In genomic region chr3:114152519-114153151, GRCh38 we compare ENCODE assay signal across 8 cellular contexts. TPM values are rescaled to one million over a fixed set of nuclear protein-coding genes. Genes with fewer than 3 reads are reported as not detected.
DNase-seq lines count a peak whose midpoint lies in the region; ATAC-seq and TF ChIP-seq lines count a peak whose summit lies in the region.

No MANE protein-coding gene starts in this region.

- H3K9me3 ChIP-seq in right atrium auricular region (no peaks in the 10 kb centered on the region), uterus (no peaks in the 10 kb centered on the region)

- no peaks in the 10 kb centered on the region for H3K27me3 ChIP-seq in right atrium auricular region
- no peaks in the 10 kb centered on the region for H3K27me3 ChIP-seq in uterus

- ATAC-seq in HG02852 (IDR thresholded peaks at IDR 0.05; ENCODE audit: unreplicated experiment) (peak; percentile 89), T-cell (replicated peaks in 1 of 4) (peak; percentile 88 to 94 (median 92))

- peak overlapping the region; percentile 56 to 58 (median 57) for H3K4me3 Mint-ChIP-seq in T-cell

- H3K4me3 ChIP-seq in GM12875 (ENCODE audit: low read depth, low read length) (no peak overlapping the region), right atrium auricular region (peak overlapping the region; percentile 38 to 50), uterus (peak overlapping the region; percentile 39 to 42)

- no peak for TF ChIP-seq POLR2A in uterus (IDR thresholded peaks at IDR 0.05)

- peaks cover 5 to 13% (median 10%) of the 10 kb centered on the region in 3 donors for H3K4me1 Mint-ChIP-seq in T-cell

- intact Hi-C loops in uterus (cut with DNase I; ENCODE audit: low total_unique reads) = no loop called here

- H3K4me1 ChIP-seq in right atrium auricular region (peaks cover 0 to 8% of the 10 kb centered on the region in 2 donors), uterus (no peaks in the 10 kb centered on the region)

- POLR2A ChIA-PET in T-cell (lab: Charles Lee) = interaction anchor here in 1 of 2 donors (0.6 kb wide), 1 partner anchor 61 kb away, joined by 3 read pairs; no protein-coding TSS in a partner anchor

- peak overlapping the region; percentile 7 to 29 for H3K27ac Mint-ChIP-seq in T-cell

- H3K36me3 ChIP-seq in right atrium auricular region (no peaks in the 10 kb centered on the region), uterus (no peaks in the 10 kb centered on the region)

- DNase-seq in NCI-H1436 treated with DMSO at 0.1 percent for 48 hours (lab: John Stamatoyannopoulos, UW) (peak; percentile 41), T-cell (peak; percentile 64 to 87 (median 80)), amniotic epithelial cell (ENCODE audit: low read depth) (peak; percentile 55), right atrium auricular region (ENCODE audit: low spot score) (peak; percentile 74), putamen (ENCODE audit: low spot score) (peak; percentile 76), uterus (peak; percentile 69 to 77)

- no peaks in the 10 kb centered on the region for H3K27me3 Mint-ChIP-seq in T-cell

- H3K27ac ChIP-seq in right atrium auricular region = peak overlapping the region in 1 of 2 donors; percentile 2
- H3K27ac ChIP-seq in uterus = peak overlapping the region; percentile 38 to 66

- CTCF ChIA-PET in T-cell (lab: Charles Lee) = interaction anchor here (0.5 to 3.5 kb wide), 15 partner anchors 9 to 268 kb away, joined by 3 to 20 read pairs (median 3); partner anchors contain the start of gene DRD3 (in 1 of the 2)

- no peaks in the 10 kb centered on the region for H3K9me3 Mint-ChIP-seq in T-cell

- TF ChIP-seq CTCF in GM12875 (IDR thresholded peaks at IDR 0.05; ENCODE audit: borderline replicate concordance, insufficient read depth, low read depth, low read length) (peak; percentile 80), right atrium auricular region (IDR thresholded peaks at IDR 0.05) (peak; percentile 92), uterus (IDR thresholded peaks at IDR 0.05) (peak; percentile 76 to 83 (median 79))

- no peaks in the 10 kb centered on the region for H3K36me3 Mint-ChIP-seq in T-cell

RNA-seq across cellular contexts. Expression of gene DRD3, which starts 26.2 kb away (rescaled TPM):
- under 1 TPM in 2 of 5 donors, not detected in 3; 0.23 to 0.26 TPM for total RNA-seq in T-cell
- total RNA-seq in right atrium auricular region = not detected
- not detected for total RNA-seq in uterus
